ENCODE assay signal across 8 cellular contexts in the genomic region with DNA sequence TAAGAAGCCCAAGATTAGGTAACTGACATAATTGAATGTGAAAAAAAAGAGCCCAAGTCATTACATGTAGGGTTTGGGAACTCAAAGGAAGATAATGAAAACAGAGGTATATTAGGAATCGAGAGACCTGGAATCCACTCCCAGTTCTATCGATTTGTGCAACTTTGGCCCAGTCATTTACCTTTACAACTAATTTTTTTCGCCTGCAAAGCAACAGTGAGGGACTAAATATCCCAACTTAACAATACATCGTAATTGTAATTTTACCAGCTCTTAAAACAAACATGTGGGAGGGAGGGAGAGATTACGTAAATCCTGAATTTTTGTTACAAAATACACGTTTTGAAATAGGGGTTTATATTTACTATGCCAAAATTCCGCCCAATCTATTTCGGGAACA. TPM values are rescaled to one million over a fixed set of nuclear protein-coding genes. Genes with fewer than 3 reads are reported as not detected.
A peak's percentile ranks its signal among the peaks of the same experiment; 100 is the strongest.
DNase-seq lines count a peak whose midpoint lies in the region; ATAC-seq, FAIRE-seq and TF ChIP-seq lines count a peak whose summit lies in the region.

No MANE protein-coding gene starts in this region.

- TF ChIP-seq POLR2A in HCT116 (IDR thresholded peaks at IDR 0.05; ENCODE audit: borderline replicate concordance, extremely low read depth, insufficient read depth, insufficient read length) (no peak), GM12878 (IDR thresholded peaks at IDR 0.05; ENCODE audit: low read depth, low read length) (no peak)

- no peak for DNase-seq in AG04449 (ENCODE audit: low read depth, low spot score)
- DNase-seq in HCT116 (ENCODE audit: low read depth, low spot score), result no peak
- no peak for DNase-seq in GM12878 (ENCODE audit: low read depth, low spot score)
- no peak for DNase-seq in NCI-H2171 (lab: John Stamatoyannopoulos, UW)
- no peak for DNase-seq in substantia nigra (lab: John Stamatoyannopoulos, UW)
- DNase-seq in GM13977 (ENCODE audit: low spot score), result no peak

- H3K4me1 ChIP-seq in HCT116 (ENCODE audit: control insufficient read depth in 1 of 2, insufficient read depth in 2 of 2, low read length in 2 of 2) (peaks cover 11 to 23% of the 10 kb centered on the region in 2 experiments; a peak in 3 of 4 replicates), GM12878 (ENCODE audit: control insufficient read depth, insufficient read depth, low read length) (peaks cover 3% of the 10 kb centered on the region; the same call in 1 of the 2 replicates), muscle layer of duodenum (ENCODE audit: control insufficient read depth in 1 of 2, insufficient read depth in 2 of 2, low read length in 2 of 2) (peaks cover 12 to 33% of the 10 kb centered on the region in 2 donors)

- H4K20me1 ChIP-seq in HCT116 (ENCODE audit: insufficient read depth) (no peaks in the 10 kb centered on the region), GM12878 (ENCODE audit: control insufficient read depth, insufficient read depth) (no peaks in the 10 kb centered on the region)

- TF ChIP-seq RAD21 in HCT116 (IDR thresholded peaks at IDR 0.05; ENCODE audit: low read depth), result no peak
- TF ChIP-seq RAD21 in GM12878 (IDR thresholded peaks at IDR 0.05; ENCODE audit: insufficient read depth, low read depth, low read length), result no peak

- no peaks in the 10 kb centered on the region for H3K9me3 ChIP-seq in HCT116 (ENCODE audit: control insufficient read depth in 1 of 2, insufficient read depth in 1 of 2, low read depth in 1 of 2, low read length in 2 of 2)
- H3K9me3 ChIP-seq in GM12878 (replicated peaks; ENCODE audit: control insufficient read depth, insufficient read depth, low read length), result no peaks in the 10 kb centered on the region; the same call in 2 of the 3 replicates
- no peaks in the 10 kb centered on the region for H3K9me3 ChIP-seq in muscle layer of duodenum (ENCODE audit: control insufficient read depth in 1 of 2, low read length in 2 of 2)

- in situ Hi-C loops in GM12878 (cut with MboI) (no loop called here), GM13977 (cut with MboI; ENCODE audit: low pct_unique_long_range_greater_than_20kb, low sequenced_read_pairs, unreplicated experiment) (no loop called here)

- intact Hi-C loops in HCT116 (cut with micrococcal nuclease) (no loop called here), GM12878 (cut with micrococcal nuclease; ENCODE audit: unreplicated experiment) (no loop called here)

- H3K36me3 ChIP-seq in HCT116 (ENCODE audit: control insufficient read depth in 1 of 2, insufficient read depth in 2 of 2, low read length in 2 of 2) (no peaks in the 10 kb centered on the region), GM12878 (ENCODE audit: control insufficient read depth in 2 of 2, insufficient read depth in 2 of 2, low read length in 1 of 2) (no peaks in the 10 kb centered on the region), muscle layer of duodenum (ENCODE audit: control insufficient read depth in 1 of 2, insufficient read depth in 2 of 2, low read length in 2 of 2) (no peaks in the 10 kb centered on the region)

- H3K9ac ChIP-seq in HCT116 (ENCODE audit: low read length) (no peak overlapping the region), GM12878 (ENCODE audit: control insufficient read depth, insufficient read depth, low read length) (peak overlapping the region; percentile 72; the same call in 1 of the 2 replicates)

- H3K9me2 ChIP-seq in HCT116 (ENCODE audit: insufficient read depth), result no peaks in the 10 kb centered on the region

- POLR2A ChIA-PET in AG04449 (lab: Yijun Ruan, JAX) (no interaction called here), HCT116 (lab: Charles Lee) (no interaction called here), GM12878 (lab: Charles Lee) (no interaction called here)

- H3K4me2 ChIP-seq in HCT116 (ENCODE audit: low read length), result peak overlapping the region; percentile 83
- H3K4me2 ChIP-seq in GM12878 (ENCODE audit: control insufficient read depth, insufficient read depth), result peak overlapping the region; percentile 75

- ATAC-seq in HCT116, result no peak
- no peak for ATAC-seq in GM12878
- ATAC-seq in GM19455 (IDR thresholded peaks at IDR 0.05; ENCODE audit: unreplicated experiment), result no peak

- SMC1A ChIA-PET in GM12878 (lab: Charles Lee; ENCODE audit: uncharacterized antibody, unreplicated experiment), result interaction anchor here (1.3 kb wide), 1 partner anchor 16 kb away, joined by 4 read pairs; no protein-coding TSS in a partner anchor

- H3K27ac ChIP-seq in HCT116 (ENCODE audit: low read depth, low read length), result no peak overlapping the region
- no peak overlapping the region for H3K27ac ChIP-seq in GM12878 (ENCODE audit: control insufficient read depth, insufficient read depth)
- H3K27ac ChIP-seq in muscle layer of duodenum (ENCODE audit: low read length), result no peak overlapping the region
- no peak overlapping the region for H3K27ac ChIP-seq in substantia nigra (ENCODE audit: low read depth, low read length, poor library complexity, severe bottlenecking)

- CTCF ChIA-PET in AG04449 (lab: Yijun Ruan, JAX), result interaction anchor here (1.0 kb wide), 2 partner anchors 10 to 439 kb away, joined by 3 read pairs; no protein-coding TSS in a partner anchor
- CTCF ChIA-PET in HCT116 (lab: Charles Lee), result no interaction called here
- CTCF ChIA-PET in GM12878 (lab: Yijun Ruan, JAX), result no interaction called here

- FAIRE-seq in GM12878 (lab: Jason Lieb, UNC), result no peak

- H3K79me2 ChIP-seq in HCT116 (ENCODE audit: insufficient read depth, low read length) (peaks cover 53% of the 10 kb centered on the region), GM12878 (ENCODE audit: control insufficient read depth, insufficient read depth, low read length) (peaks cover 39% of the 10 kb centered on the region)

- 69% methylated on average over 8 of the region's 8 CpGs for WGBS in GM12878 (ENCODE audit: insufficient coverage, insufficient replicate concordance, low lambda C conversion rate, missing lambda C conversion rate)

- H3K4me3 ChIP-seq in AG04449 (ENCODE audit: low read depth, low read length) (peak overlapping the region; percentile 83), HCT116 (replicated peaks in 1 of 2; ENCODE audit: low read depth in 1 of 2, low read length in 2 of 2) (peak overlapping the region; percentile 87 to 89), GM12878 (peak overlapping the region; percentile 93), muscle layer of duodenum (ENCODE audit: low read depth in 1 of 2, low read length in 2 of 2) (peak overlapping the region; percentile 90 to 95)

- no peak for TF ChIP-seq CTCF in AG04449 (IDR thresholded peaks at IDR 0.05; ENCODE audit: insufficient read depth, low read length, missing control alignments)
- no peak for TF ChIP-seq CTCF in HCT116 (IDR thresholded peaks at IDR 0.05 in 2 of 3, conservative IDR thresholded peaks at IDR 0.05 in 1 of 3; ENCODE audit: borderline replicate concordance in 1 of 3, insufficient read depth in 1 of 3, low read depth in 2 of 3, low read length in 2 of 3)
- TF ChIP-seq CTCF in GM12878 (IDR thresholded peaks at IDR 0.05 in 2 of 3, conservative IDR thresholded peaks at IDR 0.05 in 1 of 3; ENCODE audit: control insufficient read depth in 2 of 3, extremely low read depth in 1 of 3, insufficient read depth in 1 of 3, low read depth in 3 of 3, low read length in 3 of 3), result no peak
- TF ChIP-seq CTCF in GM13977 (IDR thresholded peaks at IDR 0.05; ENCODE audit: extremely low read depth, insufficient read depth, missing control alignments), result no peak

- RAD21 ChIA-PET in HCT116 (lab: Charles Lee; ENCODE audit: low non-redundant PET in 1 of 2, low total read pairs in 2 of 2, uncharacterized antibody in 2 of 2, unreplicated experiment in 2 of 2), result no interaction called here
- RAD21 ChIA-PET in GM12878 (lab: Charles Lee; ENCODE audit: unreplicated experiment), result no interaction called here

- no peak overlapping the region for H2AFZ ChIP-seq in HCT116 (ENCODE audit: low read depth, low read length, poor library complexity, severe bottlenecking)
- no peak overlapping the region for H2AFZ ChIP-seq in GM12878 (ENCODE audit: control insufficient read depth, low read depth, low read length)

- no peaks in the 10 kb centered on the region for H3K27me3 ChIP-seq in HCT116 (ENCODE audit: insufficient read depth, low read length)
- H3K27me3 ChIP-seq in GM12878 (replicated peaks in 1 of 2; ENCODE audit: control insufficient read depth in 2 of 2, insufficient read depth in 2 of 2, low read length in 1 of 2), result no peaks in the 10 kb centered on the region
- no peaks in the 10 kb centered on the region for H3K27me3 ChIP-seq in muscle layer of duodenum (ENCODE audit: low read depth, low read length)

- no TSS peak for BruUV-seq in HCT116 (replicated peaks; lab: Mats Ljungman, UMichigan)
- BruUV-seq in GM12878 (replicated peaks; lab: Mats Ljungman, UMichigan), result no TSS peak

- no peak for TF ChIP-seq EP300 in GM12878 (IDR thresholded peaks at IDR 0.05; ENCODE audit: borderline replicate concordance in 1 of 2, control insufficient read depth in 1 of 2, low read depth in 2 of 2, low read length in 2 of 2)

TF ChIP-seq in GM12878, 131 proteins besides CTCF, POLR2A, EP300 and RAD21 (continues in another document):
- no peak for TF ChIP-seq NBN (IDR thresholded peaks at IDR 0.05)

RNA-seq across cellular contexts. Expression of a gene that starts 1.4 kb away (rescaled TPM):
- 15.5 TPM for total RNA-seq in HCT116 (2021; ENCODE audit: unreplicated experiment)
- polyA plus RNA-seq in HCT116 (2012), result 6.6 and 8.6 TPM in 2 replicates
- total RNA-seq in GM12878 (2013; cell fraction: nucleolus; rRNA removed), result 78.8 and 81.4 TPM in 2 replicates
- total RNA-seq in GM12878 (2014; rRNA removed), result 14.6 and 14.8 TPM in 2 replicates
- 22.9 and 23.6 TPM in 2 replicates for total RNA-seq in GM12878 (2014; rRNA removed; fragmentation: Illumina TruSeq; extraction: Trizol)
- total RNA-seq in GM12878 (2021), result 13.9 and 14.6 TPM in 2 replicates
- polyA plus RNA-seq in GM12878 (2011; ENCODE audit: low read depth), result 4.5 TPM
- polyA plus RNA-seq in GM12878 (2011; rRNA removed), result 20.5 and 28.2 TPM in 2 replicates
- polyA plus RNA-seq in GM12878 (2011; cell fraction: cytosol; rRNA removed), result 5.6 and 6.1 TPM in 2 replicates
- 35.5 and 40.2 TPM in 2 replicates for polyA plus RNA-seq in GM12878 (2011; cell fraction: nucleus; rRNA removed)
- 11.0 and 11.4 TPM in 2 replicates for polyA plus RNA-seq in GM12878 (2012)
- polyA plus RNA-seq in GM12878 (2014; fragmentation: Illumina TruSeq; extraction: Trizol), result 19.3 and 22.1 TPM in 2 replicates
- polyA plus RNA-seq in GM12878 (2014; fragmentation: Nextera tagmentation; extraction: Ambion mirVana), result 10 to 100 TPM; 12.0 to 15.4 TPM
- polyA plus RNA-seq in GM12878 (2014; rRNA removed), result 10.3 and 13.7 TPM in 2 replicates
- polyA plus RNA-seq in GM12878 (2016; fragmentation: Nextera tagmentation; extraction: Ambion mirVana), result 10 to 100 TPM; 16.1 to 17.9 TPM
- 10.8 and 12.8 TPM in 2 replicates for polyA minus RNA-seq in GM12878 (2011; rRNA and poly(A)+ RNA removed)
- 2.9 and 7.0 TPM in 2 replicates for polyA minus RNA-seq in GM12878 (2011; cell fraction: cytosol; rRNA and poly(A)+ RNA removed)
- 33.9 and 41.4 TPM in 2 replicates for polyA minus RNA-seq in GM12878 (2011; cell fraction: nucleus; rRNA and poly(A)+ RNA removed)
